Comparison of ENCODE assay signal across 8 cellular contexts in the genomic region with DNA sequence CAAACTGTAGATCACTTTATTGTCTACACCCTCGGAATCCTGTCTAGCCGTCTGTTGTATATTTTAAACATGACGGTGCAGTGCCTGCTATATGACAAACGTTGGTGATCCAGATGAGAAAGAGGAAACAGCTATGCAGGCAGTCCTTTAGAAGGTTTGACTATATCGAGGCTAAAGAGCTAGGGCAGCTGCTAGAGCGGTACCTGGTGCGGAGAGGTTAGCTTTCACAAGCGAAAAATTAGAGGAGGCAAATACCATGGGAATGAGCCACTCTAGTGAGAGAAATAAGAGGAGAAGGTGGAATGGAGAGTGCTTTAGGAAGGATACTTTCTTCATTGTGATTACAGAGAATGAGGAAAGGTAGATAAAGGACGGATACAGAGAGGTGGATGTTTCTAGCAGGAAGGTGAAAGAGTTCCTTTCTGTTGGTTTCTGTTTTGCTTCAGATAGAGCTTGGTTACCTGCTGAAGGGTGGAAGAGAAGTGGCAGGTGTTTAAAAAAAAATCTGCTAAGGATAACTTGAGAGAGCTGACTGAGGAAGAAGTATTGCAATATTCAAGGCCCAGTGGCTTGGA. TPM values are rescaled to one million over a fixed set of nuclear protein-coding genes. Genes with fewer than 3 reads are reported as not detected.
DNase-seq lines count a peak whose midpoint lies in the region; ATAC-seq and TF ChIP-seq lines count a peak whose summit lies in the region.

No MANE protein-coding gene starts in this region.

- H3K4me3 ChIP-seq in GM12864 (ENCODE audit: low read depth, low read length) (peak overlapping the region; percentile 63), rectal smooth muscle tissue (ENCODE audit: low read length) (peak overlapping the region; percentile 97)

- H3K4me1 ChIP-seq in foreskin keratinocyte (peaks cover 5% of the 10 kb centered on the region), rectal smooth muscle tissue (ENCODE audit: control insufficient read depth, insufficient read depth, low read length) (no peaks in the 10 kb centered on the region)

- CTCF ChIA-PET in WTC11 (lab: Charles Lee), result interaction anchor here (1.4 to 1.6 kb wide), 2 partner anchors 37 to 122 kb away, joined by 3 to 9 read pairs; no protein-coding TSS in a partner anchor

- peak overlapping the region; percentile 54 for H3K27ac Mint-ChIP-seq in WTC11

- ATAC-seq in HG03575 (IDR thresholded peaks at IDR 0.05; ENCODE audit: extremely low read depth, insufficient number of reproducible peaks, low FRiP score, unreplicated experiment) (peak; percentile 3), WTC11 (no peak), foreskin keratinocyte (peak; percentile 15)

- H3K36me3 ChIP-seq in rectal smooth muscle tissue (ENCODE audit: control insufficient read depth, insufficient read depth, low read length), result no peaks in the 10 kb centered on the region

- TF ChIP-seq CTCF in GM12864 (IDR thresholded peaks at IDR 0.05; ENCODE audit: low read depth, low read length, missing control alignments) (no peak), WTC11 (IDR thresholded peaks at IDR 0.05) (no peak), foreskin keratinocyte (conservative IDR thresholded peaks at IDR 0.05) (no peak)

- DNase-seq in GM12864 (ENCODE audit: low read depth) (no peak), WTC11 (ENCODE audit: low spot score) (no peak), foreskin keratinocyte (peak in 1 of 2 donors; percentile 67), NCI-H524 treated with DMSO at 0.1 percent for 48 hours (lab: John Stamatoyannopoulos, UW) (no peak), NCI-H1694 treated with DMSO at 0.1 percent for 48 hours (lab: John Stamatoyannopoulos, UW) (no peak), DMS 273 (lab: John Stamatoyannopoulos, UW; ENCODE audit: unreplicated experiment) (no peak)

- POLR2A ChIA-PET in WTC11 (lab: Charles Lee), result interaction anchor here (0.6 to 1.7 kb wide), 3 partner anchors 345 to 1027 kb away, joined by 3 to 6 read pairs (median 5); no protein-coding TSS in a partner anchor

- H3K4me1 Mint-ChIP-seq in WTC11, result peaks cover 20% of the 10 kb centered on the region

- no peak overlapping the region for H3K27ac ChIP-seq in foreskin keratinocyte
- H3K27ac ChIP-seq in rectal smooth muscle tissue (ENCODE audit: low read depth, low read length), result peak overlapping the region; percentile 98

- no peaks in the 10 kb centered on the region for H3K27me3 Mint-ChIP-seq in WTC11 (ENCODE audit: low read depth)

- peak overlapping the region; percentile 99 for H3K9ac ChIP-seq in rectal smooth muscle tissue (ENCODE audit: low read length)

- H3K4me3 Mint-ChIP-seq in WTC11, result peak overlapping the region; percentile 66

- no peaks in the 10 kb centered on the region for H3K9me3 Mint-ChIP-seq in WTC11

- H3K27me3 ChIP-seq in foreskin keratinocyte, result no peaks in the 10 kb centered on the region
- H3K27me3 ChIP-seq in rectal smooth muscle tissue (ENCODE audit: control insufficient read depth, insufficient read depth, low read length), result no peaks in the 10 kb centered on the region

- no peaks in the 10 kb centered on the region for H3K36me3 Mint-ChIP-seq in WTC11

TF ChIP-seq in WTC11, 78 proteins besides CTCF, POLR2A, EP300 and RAD21:
- TF ChIP-seq SOX15 (CRISPR knock-in tag; IDR thresholded peaks at IDR 0.05), result no peak
- TF ChIP-seq EMX1 (CRISPR knock-in tag; IDR thresholded peaks at IDR 0.05), result no peak
- no peak for TF ChIP-seq TP53 (CRISPR knock-in tag; IDR thresholded peaks at IDR 0.05)
- no peak for TF ChIP-seq ZNF671 (CRISPR knock-in tag; IDR thresholded peaks at IDR 0.05)
- no peak for TF ChIP-seq JAZF1 (CRISPR knock-in tag; IDR thresholded peaks at IDR 0.05)
- TF ChIP-seq GTF2I (CRISPR knock-in tag; conservative IDR thresholded peaks at IDR 0.05), result no peak
- TF ChIP-seq MYBL2 (CRISPR knock-in tag; IDR thresholded peaks at IDR 0.05), result no peak
- no peak for TF ChIP-seq TEAD4 (CRISPR knock-in tag; IDR thresholded peaks at IDR 0.05)
- TF ChIP-seq ZBTB21 (CRISPR knock-in tag; IDR thresholded peaks at IDR 0.05; ENCODE audit: borderline replicate concordance), result no peak
- no peak for TF ChIP-seq TCF7 (CRISPR knock-in tag; IDR thresholded peaks at IDR 0.05; ENCODE audit: low read depth)
- TF ChIP-seq, protein P1, sequence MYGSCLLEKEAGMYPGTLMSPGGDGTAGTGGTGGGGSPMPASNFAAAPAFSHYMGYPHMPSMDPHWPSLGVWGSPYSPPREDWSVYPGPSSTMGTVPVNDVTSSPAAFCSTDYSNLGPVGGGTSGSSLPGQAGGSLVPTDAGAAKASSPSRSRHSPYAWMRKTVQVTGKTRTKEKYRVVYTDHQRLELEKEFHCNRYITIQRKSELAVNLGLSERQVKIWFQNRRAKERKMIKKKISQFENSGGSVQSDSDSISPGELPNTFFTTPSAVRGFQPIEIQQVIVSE (CRISPR knock-in tag; IDR thresholded peaks at IDR 0.05; ENCODE audit: borderline replicate concordance), result no peak
- TF ChIP-seq, protein P2, sequence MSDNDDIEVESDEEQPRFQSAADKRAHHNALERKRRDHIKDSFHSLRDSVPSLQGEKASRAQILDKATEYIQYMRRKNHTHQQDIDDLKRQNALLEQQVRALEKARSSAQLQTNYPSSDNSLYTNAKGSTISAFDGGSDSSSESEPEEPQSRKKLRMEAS (CRISPR knock-in tag; IDR thresholded peaks at IDR 0.05), result no peak
TF ChIP-seq in WTC11: peak in this region for 0.

RNA-seq across cellular contexts. Expression of a gene that starts 1.0 kb away (rescaled TPM):
- total RNA-seq in WTC11 (2021) (3.5 to 6.1 TPM (median 5.3 TPM) in 3 replicates), foreskin keratinocyte (6.3 and 8.0 TPM in 2 replicates)
- polyA plus RNA-seq in foreskin keratinocyte, result 1.8 and 2.0 TPM in 2 replicates
